ENCODE assay signal across 1 cellular context in the genomic region with DNA sequence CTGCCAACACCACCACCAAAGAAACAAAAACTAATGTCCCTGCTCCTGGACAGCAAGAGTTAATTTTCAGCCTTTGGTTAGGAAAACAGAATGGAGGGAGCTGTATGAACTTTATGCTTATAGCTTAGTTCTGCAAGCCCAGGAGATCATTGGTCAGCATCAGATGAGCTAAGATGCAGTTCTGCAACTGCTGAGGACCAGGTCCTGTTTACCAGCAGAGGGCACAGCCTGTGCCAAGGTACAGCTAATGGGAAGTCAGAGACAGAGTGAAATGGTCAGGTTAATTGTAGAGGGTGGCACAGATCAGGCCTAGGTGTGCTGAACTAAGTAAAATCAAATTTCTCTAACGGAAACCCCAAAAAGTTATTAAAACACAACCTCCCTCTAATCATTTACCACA.
TF ChIP-seq lines count a peak whose summit lies in the region.

No MANE protein-coding gene starts in this region.

TF ChIP-seq in Ishikawa, 13 proteins besides CTCF, POLR2A, EP300 and RAD21 (continued from another document):
- TF ChIP-seq, protein P1, sequence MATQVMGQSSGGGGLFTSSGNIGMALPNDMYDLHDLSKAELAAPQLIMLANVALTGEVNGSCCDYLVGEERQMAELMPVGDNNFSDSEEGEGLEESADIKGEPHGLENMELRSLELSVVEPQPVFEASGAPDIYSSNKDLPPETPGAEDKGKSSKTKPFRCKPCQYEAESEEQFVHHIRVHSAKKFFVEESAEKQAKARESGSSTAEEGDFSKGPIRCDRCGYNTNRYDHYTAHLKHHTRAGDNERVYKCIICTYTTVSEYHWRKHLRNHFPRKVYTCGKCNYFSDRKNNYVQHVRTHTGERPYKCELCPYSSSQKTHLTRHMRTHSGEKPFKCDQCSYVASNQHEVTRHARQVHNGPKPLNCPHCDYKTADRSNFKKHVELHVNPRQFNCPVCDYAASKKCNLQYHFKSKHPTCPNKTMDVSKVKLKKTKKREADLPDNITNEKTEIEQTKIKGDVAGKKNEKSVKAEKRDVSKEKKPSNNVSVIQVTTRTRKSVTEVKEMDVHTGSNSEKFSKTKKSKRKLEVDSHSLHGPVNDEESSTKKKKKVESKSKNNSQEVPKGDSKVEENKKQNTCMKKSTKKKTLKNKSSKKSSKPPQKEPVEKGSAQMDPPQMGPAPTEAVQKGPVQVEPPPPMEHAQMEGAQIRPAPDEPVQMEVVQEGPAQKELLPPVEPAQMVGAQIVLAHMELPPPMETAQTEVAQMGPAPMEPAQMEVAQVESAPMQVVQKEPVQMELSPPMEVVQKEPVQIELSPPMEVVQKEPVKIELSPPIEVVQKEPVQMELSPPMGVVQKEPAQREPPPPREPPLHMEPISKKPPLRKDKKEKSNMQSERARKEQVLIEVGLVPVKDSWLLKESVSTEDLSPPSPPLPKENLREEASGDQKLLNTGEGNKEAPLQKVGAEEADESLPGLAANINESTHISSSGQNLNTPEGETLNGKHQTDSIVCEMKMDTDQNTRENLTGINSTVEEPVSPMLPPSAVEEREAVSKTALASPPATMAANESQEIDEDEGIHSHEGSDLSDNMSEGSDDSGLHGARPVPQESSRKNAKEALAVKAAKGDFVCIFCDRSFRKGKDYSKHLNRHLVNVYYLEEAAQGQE (IDR thresholded peaks at IDR 0.05; ENCODE audit: low read depth) = no peak
- no peak for TF ChIP-seq YY1 (IDR thresholded peaks at IDR 0.05; ENCODE audit: low read depth)
- TF ChIP-seq TAF1 (IDR thresholded peaks at IDR 0.05; ENCODE audit: low read depth) = no peak
- TF ChIP-seq TCF12 (IDR thresholded peaks at IDR 0.05; ENCODE audit: low read depth) = no peak
- no peak for TF ChIP-seq FOXM1 (IDR thresholded peaks at IDR 0.05; ENCODE audit: borderline replicate concordance, low read depth)
- no peak for TF ChIP-seq EGR1 (IDR thresholded peaks at IDR 0.05)
- no peak for TF ChIP-seq CREB1 (IDR thresholded peaks at IDR 0.05; ENCODE audit: low read depth)
- TF ChIP-seq NFIC (IDR thresholded peaks at IDR 0.05) = no peak
- TF ChIP-seq ZBTB7A (IDR thresholded peaks at IDR 0.05; ENCODE audit: low read depth) = no peak
- TF ChIP-seq TEAD4 (IDR thresholded peaks at IDR 0.05) = no peak
- TF ChIP-seq CEBPB (IDR thresholded peaks at IDR 0.05) = no peak
- TF ChIP-seq, protein P2, sequence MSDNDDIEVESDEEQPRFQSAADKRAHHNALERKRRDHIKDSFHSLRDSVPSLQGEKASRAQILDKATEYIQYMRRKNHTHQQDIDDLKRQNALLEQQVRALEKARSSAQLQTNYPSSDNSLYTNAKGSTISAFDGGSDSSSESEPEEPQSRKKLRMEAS (IDR thresholded peaks at IDR 0.05) = no peak
